Comparison of ENCODE assay signal across 9 cellular contexts in genomic region chr3:196988241-196989029, GRCh38. TPM values are rescaled to one million over a fixed set of nuclear protein-coding genes. Genes with fewer than 3 reads are reported as not detected.
A peak's percentile ranks its signal among the peaks of the same experiment; 100 is the strongest.
DNase-seq lines count a peak whose midpoint lies in the region; ATAC-seq, FAIRE-seq and TF ChIP-seq lines count a peak whose summit lies in the region.
"Had no signal": no experiment of that assay in that cellular context is flagged by ENCODE, and none has a peak within 500 bp of the region (broad histone marks: within the 10 kb centered on the region; RNA-seq: fewer than 3 reads in every experiment).

No MANE protein-coding gene starts in this region.

- no peaks in the 10 kb centered on the region for H3K36me3 ChIP-seq in K562 (ENCODE audit: control insufficient read depth, insufficient read depth, low read length)
- H3K36me3 ChIP-seq in mesendoderm (ENCODE audit: control insufficient read depth, insufficient read depth, low read length) = no peaks in the 10 kb centered on the region

- peak; percentile 100 for FAIRE-seq in K562 (lab: Jason Lieb, UNC)
- FAIRE-seq: islet of Langerhans had no signal

- H3K27ac ChIP-seq in K562 (ENCODE audit: extremely low read depth, low read depth, low read length) = peak overlapping the region; percentile 59
- H3K27ac ChIP-seq in mesendoderm (ENCODE audit: low read depth, low read length) = no peak overlapping the region

- peak overlapping the region; percentile 81 for H2AFZ ChIP-seq in K562 (ENCODE audit: low read depth, low read length)

- H3K4me1 ChIP-seq in K562 (replicated peaks in 1 of 2; ENCODE audit: control insufficient read depth in 2 of 2, insufficient read depth in 2 of 2, low read length in 2 of 2) (peaks cover 18 to 44% of the 10 kb centered on the region in 2 experiments), mesendoderm (ENCODE audit: control insufficient read depth, low read depth, low read length) (no peaks in the 10 kb centered on the region)

- H2BK15ac ChIP-seq in mesendoderm (replicated peaks; ENCODE audit: low read depth) = no peak overlapping the region

- TF ChIP-seq RAD21 in K562 (CRISPR knock-in tag; conservative IDR thresholded peaks at IDR 0.05 in 1 of 2, IDR thresholded peaks at IDR 0.05 in 1 of 2) = peak in 1 of 2 experiments; percentile 23; a peak in 2 of 4 replicates

- H3K4ac ChIP-seq in mesendoderm (ENCODE audit: low read depth, low read length) = no peak overlapping the region

- H3K9me3 ChIP-seq in K562 (replicated peaks; ENCODE audit: control insufficient read depth, insufficient read depth, low read depth, low read length) = 0 out of 2 replicates have a peak, but pooled peaks cover 4% of the 10 kb centered on the region

- no peaks in the 10 kb centered on the region for H3K27me3 ChIP-seq in K562 (ENCODE audit: control insufficient read depth in 2 of 2, insufficient read depth in 2 of 2, low read length in 2 of 2)
- no peaks in the 10 kb centered on the region for H3K27me3 ChIP-seq in mesendoderm (ENCODE audit: insufficient read depth, low read length, poor library complexity)

- no peak overlapping the region for H4K5ac ChIP-seq in mesendoderm (ENCODE audit: low read length)

- H4K8ac ChIP-seq in mesendoderm (ENCODE audit: low read depth, low read length) = no peak overlapping the region

- peak overlapping the region; percentile 73 for H3K4me2 ChIP-seq in K562 (ENCODE audit: insufficient read depth, low read length)
- H3K4me2 ChIP-seq in mesendoderm (ENCODE audit: low read length) = no peak overlapping the region

- peak; percentile 10 for DNase-seq in EH (ENCODE audit: low read depth)
- DNase-seq in KBM-7 = peak; percentile 31
- peak; percentile 78 to 97 (median 90) for DNase-seq in K562 (ENCODE audit: extremely low read depth in 1 of 4, low spot score in 3 of 4)
- DNase-seq in mesendoderm = peak; percentile 77
- no peak for DNase-seq in occipital lobe (lab: John Stamatoyannopoulos, UW)
- no peak for DNase-seq in H4 (ENCODE audit: low spot score)

- CTCF ChIA-PET in K562 (lab: Yijun Ruan, JAX; ENCODE audit: low intra/inter-chr PET ratio) = no interaction called here

- 9% methylated on average over 12 of the region's 12 CpGs for WGBS in K562 (ENCODE audit: insufficient coverage, low coverage, missing lambda C conversion rate)
- WGBS in mesendoderm (ENCODE audit: extremely low coverage, insufficient coverage, low lambda C conversion rate) = no CpG with 5 or more reads among the region's 12 CpGs

- TF ChIP-seq POLR2A in K562 (conservative IDR thresholded peaks at IDR 0.05) = no peak

- H3K9me1 ChIP-seq in K562 (ENCODE audit: control insufficient read depth, insufficient read depth, low read length) = peaks cover 4% of the 10 kb centered on the region

- ATAC-seq in K562 (peak; percentile 98), GM21423 (IDR thresholded peaks at IDR 0.05; ENCODE audit: unreplicated experiment) (no peak), GM21360 (IDR thresholded peaks at IDR 0.05; ENCODE audit: unreplicated experiment) (no peak)

- H4K20me1 ChIP-seq in K562 (replicated peaks; ENCODE audit: control insufficient read depth, insufficient read depth, low read length) = 0 out of 2 replicates have a peak, but pooled peaks cover 4% of the 10 kb centered on the region

- no peak overlapping the region for H2BK120ac ChIP-seq in mesendoderm (ENCODE audit: low read depth, low read length)

- in situ Hi-C loops in KBM-7 (cut with MboI; ENCODE audit: low pct_unique_long_range_greater_than_20kb, low sequenced_read_pairs) = loop anchor here (25.0 kb wide), 2 partner anchors 199 to 524 kb away; no protein-coding TSS in a partner anchor
- in situ Hi-C loops in K562 (cut with MboI) = loop anchor here (25.0 kb wide), 1 partner anchor 524 kb away; no protein-coding TSS in a partner anchor

- TF ChIP-seq EP300 in K562 (IDR thresholded peaks at IDR 0.05; ENCODE audit: low read length) = peak; percentile 87

- no peak overlapping the region for H3K4me3 ChIP-seq in K562
- no peak overlapping the region for H3K4me3 ChIP-seq in mesendoderm (ENCODE audit: low read length)

- no peak overlapping the region for H2BK5ac ChIP-seq in mesendoderm (ENCODE audit: low read length)

- H3K56ac ChIP-seq in mesendoderm (ENCODE audit: low read length) = no peak overlapping the region

- no peak overlapping the region for H3K18ac ChIP-seq in mesendoderm (ENCODE audit: low read length)

- no peak overlapping the region for H3K23ac ChIP-seq in mesendoderm (ENCODE audit: low read length)

- no peak overlapping the region for H2AK5ac ChIP-seq in mesendoderm (ENCODE audit: low read length)

- no peaks in the 10 kb centered on the region for H3K79me1 ChIP-seq in mesendoderm (ENCODE audit: low read length)

- peak; percentile 40 to 65 (median 54); a peak in 5 of 6 replicates for TF ChIP-seq CTCF in K562 (IDR thresholded peaks at IDR 0.05 in 2 of 3, conservative IDR thresholded peaks at IDR 0.05 in 1 of 3; ENCODE audit: insufficient read depth in 2 of 3, low read depth in 1 of 3, low read length in 3 of 3)

- H3K9ac ChIP-seq in K562 (ENCODE audit: insufficient read depth in 1 of 2, low read depth in 2 of 2, low read length in 2 of 2) (peak overlapping the region; percentile 8 to 82; a peak in 2 of 4 replicates), mesendoderm (ENCODE audit: low read length) (no peak overlapping the region)

- no peaks in the 10 kb centered on the region for H3K79me2 ChIP-seq in K562 (ENCODE audit: control insufficient read depth, insufficient read depth, low read length)
- no peaks in the 10 kb centered on the region for H3K79me2 ChIP-seq in mesendoderm (ENCODE audit: control insufficient read depth, insufficient read depth, low read length)

- BruUV-seq in K562 (replicated peaks; lab: Mats Ljungman, UMichigan) = no TSS peak

- POLR2A ChIA-PET in K562 (lab: Yijun Ruan, JAX) = no interaction called here

- intact Hi-C loops in K562 (cut with micrococcal nuclease) = loop anchor here (1.0 kb wide), 1 partner anchor 46 kb away; the partner anchor contains the start of gene NCBP2

RNA-seq across cellular contexts. Expression of gene PIGZ, which starts 19.8 kb away (rescaled TPM):
- total RNA-seq in K562 (2011; cell fraction: chromatin; rRNA removed; ENCODE audit: low replicate concordance) = 3.6 and 5.8 TPM in 2 replicates
- total RNA-seq in K562 (2011; cell fraction: nucleolus; rRNA removed) = 2.3 and 3.3 TPM in 2 replicates
- total RNA-seq in K562 (2011; cell fraction: nucleoplasm; rRNA removed) = 3.5 and 4.7 TPM in 2 replicates
- total RNA-seq in K562 (2014; rRNA removed) (0.54 and 0.73 TPM in 2 replicates), K562 (2014; rRNA removed; fragmentation: Illumina TruSeq; extraction: Trizol) (0.48 and 0.76 TPM in 2 replicates), K562 (2015; rRNA removed; fragmentation: Illumina TruSeq; extraction: Trizol) (0.30 and 0.54 TPM in 2 replicates), K562 (2021) (0.87 and 1.0 TPM in 2 replicates), occipital lobe (5.0 TPM)
- polyA plus RNA-seq in K562 (2011; rRNA removed) (1.8 and 2.8 TPM in 2 replicates), K562 (2014; fragmentation: Illumina TruSeq; extraction: Trizol) (0.79 and 0.91 TPM in 2 replicates), K562 (2014; fragmentation: Nextera tagmentation; extraction: Ambion mirVana) (under 1 TPM; 0.15 TPM), K562 (2014; rRNA removed) (1.2 and 2.0 TPM in 2 replicates)
- 2.3 and 2.8 TPM in 2 replicates for polyA plus RNA-seq in K562 (2011; cell fraction: cytosol; rRNA removed)
- 4.7 and 6.2 TPM in 2 replicates for polyA plus RNA-seq in K562 (2011; cell fraction: nucleus; rRNA removed)
- polyA plus RNA-seq in K562 (2012) = 1.2 and 4.7 TPM in 2 replicates
- 1.0 and 1.1 TPM in 2 replicates for polyA minus RNA-seq in K562 (2011; rRNA and poly(A)+ RNA removed)
- 1.1 and 1.3 TPM in 2 replicates for polyA minus RNA-seq in K562 (2011; cell fraction: cytosol; rRNA and poly(A)+ RNA removed)
- polyA minus RNA-seq in K562 (2011; cell fraction: nucleus; rRNA and poly(A)+ RNA removed) = 1.00 and 1.2 TPM in 2 replicates
- 0.03 TPM for polyA plus RNA-seq in mesendoderm (2013, experiment 1 of 2)
- polyA plus RNA-seq in mesendoderm (2013, experiment 2 of 2) = 0.01 TPM
- total RNA-seq in H4 (2014; rRNA removed; shearing (Covaris generic)) = 0.89 and 1.7 TPM in 2 replicates

RNA-seq across cellular contexts. Expression of gene MELTF, which starts 41.2 kb away (rescaled TPM):
- 21.6 and 62.0 TPM in 2 replicates for total RNA-seq in K562 (2011; cell fraction: chromatin; rRNA removed; ENCODE audit: low replicate concordance)
- total RNA-seq in K562 (2011; cell fraction: nucleolus; rRNA removed) = 25.8 and 34.5 TPM in 2 replicates
- 24.9 and 29.2 TPM in 2 replicates for total RNA-seq in K562 (2011; cell fraction: nucleoplasm; rRNA removed)
- total RNA-seq in K562 (2014; rRNA removed) (6.8 and 8.4 TPM in 2 replicates), K562 (2014; rRNA removed; fragmentation: Illumina TruSeq; extraction: Trizol) (3.0 and 3.3 TPM in 2 replicates), K562 (2015; rRNA removed; fragmentation: Illumina TruSeq; extraction: Trizol) (3.8 and 4.5 TPM in 2 replicates), K562 (2021) (10.5 and 11.7 TPM in 2 replicates), occipital lobe (1.7 TPM)
- polyA plus RNA-seq in K562 (2011; rRNA removed) (4.0 and 4.8 TPM in 2 replicates), K562 (2014; fragmentation: Illumina TruSeq; extraction: Trizol) (3.7 and 4.9 TPM in 2 replicates), K562 (2014; fragmentation: Nextera tagmentation; extraction: Ambion mirVana) (under 1 TPM; 0.35 to 0.52 TPM), K562 (2014; rRNA removed) (8.1 and 8.6 TPM in 2 replicates)
- polyA plus RNA-seq in K562 (2011; cell fraction: cytosol; rRNA removed) = 3.0 and 7.4 TPM in 2 replicates
- polyA plus RNA-seq in K562 (2011; cell fraction: nucleus; rRNA removed) = 17.2 and 37.9 TPM in 2 replicates
- polyA plus RNA-seq in K562 (2012) = 6.7 and 10.6 TPM in 2 replicates
- 2.2 and 4.0 TPM in 2 replicates for polyA minus RNA-seq in K562 (2011; rRNA and poly(A)+ RNA removed)
- 1.9 and 4.6 TPM in 2 replicates for polyA minus RNA-seq in K562 (2011; cell fraction: cytosol; rRNA and poly(A)+ RNA removed)
- 11.0 and 16.4 TPM in 2 replicates for polyA minus RNA-seq in K562 (2011; cell fraction: nucleus; rRNA and poly(A)+ RNA removed)
- 0.95 TPM for polyA plus RNA-seq in mesendoderm (2013, experiment 1 of 2)
- polyA plus RNA-seq in mesendoderm (2013, experiment 2 of 2) = 0.73 TPM
- 4.9 and 7.0 TPM in 2 replicates for total RNA-seq in H4 (2014; rRNA removed; shearing (Covaris generic))

RNA-seq across cellular contexts. Expression of gene NCBP2, which starts 46.1 kb away (rescaled TPM):
- total RNA-seq in K562 (2011; cell fraction: chromatin; rRNA removed; ENCODE audit: low replicate concordance) = 45.7 and 67.9 TPM in 2 replicates
- total RNA-seq in K562 (2011; cell fraction: nucleolus; rRNA removed) = 38.2 and 43.0 TPM in 2 replicates
- total RNA-seq in K562 (2011; cell fraction: nucleoplasm; rRNA removed) = 44.9 and 65.0 TPM in 2 replicates
- 63.3 and 68.2 TPM in 2 replicates for total RNA-seq in K562 (2014; rRNA removed)
- 82.2 and 82.3 TPM in 2 replicates for total RNA-seq in K562 (2014; rRNA removed; fragmentation: Illumina TruSeq; extraction: Trizol)
- total RNA-seq in K562 (2015; rRNA removed; fragmentation: Illumina TruSeq; extraction: Trizol) = 69.4 and 78.0 TPM in 2 replicates
- 64.0 and 67.0 TPM in 2 replicates for total RNA-seq in K562 (2021)
- polyA plus RNA-seq in K562 (2011; rRNA removed) = 69.3 and 90.9 TPM in 2 replicates
- polyA plus RNA-seq in K562 (2011; cell fraction: cytosol; rRNA removed) = 29.7 and 50.4 TPM in 2 replicates
- polyA plus RNA-seq in K562 (2011; cell fraction: nucleus; rRNA removed) = 38.0 and 51.2 TPM in 2 replicates
- 55.9 and 83.1 TPM in 2 replicates for polyA plus RNA-seq in K562 (2012)
- 83.4 and 102 TPM in 2 replicates for polyA plus RNA-seq in K562 (2014; fragmentation: Illumina TruSeq; extraction: Trizol)
- 100 to 1,000 TPM in 1 of 2 experiments, 10 to 100 TPM in 1; 56.4 to 100 TPM for polyA plus RNA-seq in K562 (2014; fragmentation: Nextera tagmentation; extraction: Ambion mirVana)
- 91.1 and 123 TPM in 2 replicates for polyA plus RNA-seq in K562 (2014; rRNA removed)
- 69.1 and 71.9 TPM in 2 replicates for polyA minus RNA-seq in K562 (2011; rRNA and poly(A)+ RNA removed)
- polyA minus RNA-seq in K562 (2011; cell fraction: cytosol; rRNA and poly(A)+ RNA removed) = 19.2 and 22.1 TPM in 2 replicates
- 25.2 and 39.8 TPM in 2 replicates for polyA minus RNA-seq in K562 (2011; cell fraction: nucleus; rRNA and poly(A)+ RNA removed)
- polyA plus RNA-seq in mesendoderm (2013, experiment 1 of 2) = 66.1 TPM
- 65.5 TPM for polyA plus RNA-seq in mesendoderm (2013, experiment 2 of 2)
- 80.8 TPM for total RNA-seq in occipital lobe
- 96.0 and 116 TPM in 2 replicates for total RNA-seq in H4 (2014; rRNA removed; shearing (Covaris generic))

Comparison
In these comparisons a context has a peak if more than half of its experiments do, and no peak if none do; other contexts are left out.
1. DNase-seq: peak in EH (single experiment), KBM-7 (single experiment), K562 (4 of 4) and mesendoderm (single experiment); none in occipital lobe (single experiment) and H4 (single experiment).